1 cellular context compared by ENCODE assay signal in genomic region chr17:47714773-47715396, GRCh38.
A peak's percentile ranks its signal among the peaks of the same experiment; 100 is the strongest.
TF ChIP-seq lines count a peak whose summit lies in the region.

No MANE protein-coding gene starts in this region.

TF ChIP-seq in H1, 55 proteins besides CTCF, POLR2A, EP300 and RAD21:
- 0 out of 2 replicates have a peak, but pooled peaks have one; percentile 54 for TF ChIP-seq KDM1A (IDR thresholded peaks at IDR 0.05; ENCODE audit: borderline replicate concordance, low read length)
- TF ChIP-seq RFX5 (IDR thresholded peaks at IDR 0.05; ENCODE audit: borderline replicate concordance, low read depth, low read length) = no peak
